ENCODE assay signal across 15 cellular contexts in the genomic region with DNA sequence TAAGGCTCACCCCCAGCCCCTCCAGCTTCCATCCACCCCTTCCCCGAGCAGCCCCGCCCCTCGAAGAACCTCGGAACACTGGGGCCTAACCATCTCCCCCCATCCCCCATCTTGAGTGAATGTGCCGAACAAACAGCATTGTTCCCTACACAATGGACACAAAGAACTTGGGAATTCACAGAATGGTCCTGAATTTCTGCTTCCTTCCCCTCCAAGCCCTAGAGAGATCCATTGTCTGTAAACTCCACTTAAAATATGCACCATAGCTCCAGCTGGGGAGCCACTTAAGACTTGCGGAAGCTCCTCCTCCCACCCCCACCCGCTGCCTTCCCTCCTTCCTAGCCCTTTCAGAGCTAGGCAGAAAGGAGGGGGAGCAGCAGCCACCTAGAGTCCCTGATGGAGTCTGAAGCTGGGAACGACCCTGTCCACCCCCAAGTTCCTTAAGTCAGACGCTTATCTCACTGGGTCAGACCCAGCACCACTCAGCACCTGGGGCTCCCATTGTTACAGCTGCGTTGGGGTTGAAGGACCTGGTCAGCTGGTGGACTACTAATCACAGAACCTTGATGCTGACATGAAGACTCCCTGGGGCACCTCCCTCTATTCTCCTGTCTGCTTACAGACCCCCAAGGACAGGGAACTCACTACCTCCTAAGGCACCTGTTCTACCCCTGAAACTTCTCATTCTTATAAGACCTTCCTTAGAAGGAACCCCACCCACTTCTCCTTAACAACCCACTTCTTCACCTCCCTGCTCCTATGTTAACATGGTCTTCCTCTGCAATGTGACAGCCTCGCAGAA.
A peak's percentile ranks its signal among the peaks of the same experiment; 100 is the strongest.
DNase-seq lines count a peak whose midpoint lies in the region; ATAC-seq and TF ChIP-seq lines count a peak whose summit lies in the region.
"Had no signal": no experiment of that assay in that cellular context is flagged by ENCODE, and none has a peak within 500 bp of the region (broad histone marks: within the 10 kb centered on the region; RNA-seq: fewer than 3 reads in every experiment).

No MANE protein-coding gene starts in this region.

- H3K4me1 Mint-ChIP-seq in type B pancreatic cell (ENCODE audit: unreplicated experiment): peaks cover 21% of the 10 kb centered on the region

- no peak overlapping the region for H2AFZ ChIP-seq in Karpas-422 (ENCODE audit: low read length)

- no peak overlapping the region for H3K4me3 Mint-ChIP-seq in type B pancreatic cell
- H3K4me3 Mint-ChIP-seq: effector memory CD8-positive, alpha-beta T cell had no signal

- no peak overlapping the region for H3K27ac Mint-ChIP-seq in type B pancreatic cell
- H3K27ac Mint-ChIP-seq: effector memory CD8-positive, alpha-beta T cell had no signal

- H3K9me2 ChIP-seq in Karpas-422 (replicated peaks; ENCODE audit: insufficient read depth, low read length): no peaks in the 10 kb centered on the region

- no peak overlapping the region for H3K4me2 ChIP-seq in Karpas-422 (ENCODE audit: low read depth, low read length, poor library complexity, severe bottlenecking)

- TF ChIP-seq CTCF in esophagus muscularis mucosa (IDR thresholded peaks at IDR 0.05): no peak
- no peak for TF ChIP-seq CTCF in sigmoid colon (IDR thresholded peaks at IDR 0.05)
- TF ChIP-seq CTCF in type B pancreatic cell (conservative IDR thresholded peaks at IDR 0.05): no peak

- TF ChIP-seq POLR2A in esophagus muscularis mucosa (IDR thresholded peaks at IDR 0.05; ENCODE audit: low read depth) (no peak), sigmoid colon (IDR thresholded peaks at IDR 0.05) (no peak)

- no peak overlapping the region for H3K9ac ChIP-seq in Karpas-422 (ENCODE audit: low read length)

- no peaks in the 10 kb centered on the region for H3K36me3 Mint-ChIP-seq in type B pancreatic cell

- H3K9me3 Mint-ChIP-seq in type B pancreatic cell: no peaks in the 10 kb centered on the region
- H3K9me3 Mint-ChIP-seq: effector memory CD8-positive, alpha-beta T cell had no signal

- no peaks in the 10 kb centered on the region for H3K79me2 ChIP-seq in Karpas-422 (ENCODE audit: low read length)

- TF ChIP-seq EP300 in esophagus muscularis mucosa (IDR thresholded peaks at IDR 0.05) (no peak), sigmoid colon (IDR thresholded peaks at IDR 0.05) (no peak)

- H3K4me3 ChIP-seq in esophagus muscularis mucosa (no peak overlapping the region), sigmoid colon (no peak overlapping the region), Karpas-422 (ENCODE audit: low read length) (no peak overlapping the region)

- DNase-seq in NCI-H2227 treated with DMSO at 0.1 percent for 48 hours (lab: John Stamatoyannopoulos, UW) (peak; percentile 28), esophagus muscularis mucosa (ENCODE audit: extremely low spot score) (no peak), iPS-NIHi7 (ENCODE audit: extremely low spot score) (peak; percentile 88), sigmoid colon (no peak), type B pancreatic cell (ENCODE audit: extremely low spot score, unreplicated experiment) (no peak), Karpas-422 (no peak)
- DNase-seq: activated CD4-positive, alpha-beta T cell treated with anti-CD3 and anti-CD28 coated beads, Interleukin-2, amount 50 U/mL, for 1 hour; AML-193; effector memory CD8-positive, alpha-beta T cell; KBM-7; NCI-H526; RPMI8226; T1000 had no signal

- H3K9me3 ChIP-seq in esophagus muscularis mucosa: no peaks in the 10 kb centered on the region
- H3K9me3 ChIP-seq in sigmoid colon: no peaks in the 10 kb centered on the region
- no peaks in the 10 kb centered on the region for H3K9me3 ChIP-seq in Karpas-422 (ENCODE audit: low read length)

- H3K36me3 ChIP-seq in esophagus muscularis mucosa: no peaks in the 10 kb centered on the region
- H3K36me3 ChIP-seq in sigmoid colon: no peaks in the 10 kb centered on the region
- H3K36me3 ChIP-seq in Karpas-422 (ENCODE audit: insufficient read depth, low read length): no peaks in the 10 kb centered on the region

- peaks cover 5 to 38% (median 24%) of the 10 kb centered on the region in 4 donors for H3K4me1 ChIP-seq in esophagus muscularis mucosa
- peaks cover 0 to 6% (median 3%) of the 10 kb centered on the region in 4 donors for H3K4me1 ChIP-seq in sigmoid colon
- peaks cover 31% of the 10 kb centered on the region for H3K4me1 ChIP-seq in Karpas-422 (ENCODE audit: low read length)

- ATAC-seq in GM21367 (IDR thresholded peaks at IDR 0.05; ENCODE audit: unreplicated experiment): no peak
- no peak for ATAC-seq in HG03378 (IDR thresholded peaks at IDR 0.05; ENCODE audit: unreplicated experiment)
- ATAC-seq: effector memory CD8-positive, alpha-beta T cell had no signal

- H3K27ac ChIP-seq in esophagus muscularis mucosa (replicated peaks in 1 of 4) (peak overlapping the region in 3 of 4 donors; percentile 44 to 53 (median 47)), sigmoid colon (peak overlapping the region in 3 of 4 donors; percentile 4 to 37 (median 31)), Karpas-422 (ENCODE audit: low read length) (no peak overlapping the region)

- WGBS in esophagus muscularis mucosa: 36% methylated on average over 10 of the region's 11 CpGs
- 56 to 76% methylated on average over 11 of the region's 11 CpGs for WGBS in sigmoid colon, 2 donors

- H3K27me3 ChIP-seq in esophagus muscularis mucosa (peaks cover 0 to 37% (median 2%) of the 10 kb centered on the region in 4 donors), sigmoid colon (peaks cover 0 to 37% (median 6%) of the 10 kb centered on the region in 3 donors), Karpas-422 (ENCODE audit: low read length) (no peaks in the 10 kb centered on the region)

- peaks cover 14% of the 10 kb centered on the region for H3K27me3 Mint-ChIP-seq in type B pancreatic cell

- no peaks in the 10 kb centered on the region for H4K20me1 ChIP-seq in Karpas-422 (ENCODE audit: insufficient read depth, low read depth, low read length)

- intact Hi-C loops in esophagus muscularis mucosa (cut with DNase I) (loop anchor here (10.0 kb wide), 1 partner anchor 112 kb away; no protein-coding TSS in a partner anchor), sigmoid colon (cut with DNase I) (no loop called here)

Comparison
In these comparisons a context has a peak if more than half of its experiments do, and no peak if none do; other contexts are left out.
1. DNase-seq: peak in NCI-H2227 treated with DMSO at 0.1 percent for 48 hours (single experiment) and iPS-NIHi7 (single experiment); none in esophagus muscularis mucosa (single experiment), sigmoid colon (single experiment), type B pancreatic cell (single experiment) and Karpas-422 (single experiment).